8 cellular contexts compared by ENCODE assay signal in the genomic region with DNA sequence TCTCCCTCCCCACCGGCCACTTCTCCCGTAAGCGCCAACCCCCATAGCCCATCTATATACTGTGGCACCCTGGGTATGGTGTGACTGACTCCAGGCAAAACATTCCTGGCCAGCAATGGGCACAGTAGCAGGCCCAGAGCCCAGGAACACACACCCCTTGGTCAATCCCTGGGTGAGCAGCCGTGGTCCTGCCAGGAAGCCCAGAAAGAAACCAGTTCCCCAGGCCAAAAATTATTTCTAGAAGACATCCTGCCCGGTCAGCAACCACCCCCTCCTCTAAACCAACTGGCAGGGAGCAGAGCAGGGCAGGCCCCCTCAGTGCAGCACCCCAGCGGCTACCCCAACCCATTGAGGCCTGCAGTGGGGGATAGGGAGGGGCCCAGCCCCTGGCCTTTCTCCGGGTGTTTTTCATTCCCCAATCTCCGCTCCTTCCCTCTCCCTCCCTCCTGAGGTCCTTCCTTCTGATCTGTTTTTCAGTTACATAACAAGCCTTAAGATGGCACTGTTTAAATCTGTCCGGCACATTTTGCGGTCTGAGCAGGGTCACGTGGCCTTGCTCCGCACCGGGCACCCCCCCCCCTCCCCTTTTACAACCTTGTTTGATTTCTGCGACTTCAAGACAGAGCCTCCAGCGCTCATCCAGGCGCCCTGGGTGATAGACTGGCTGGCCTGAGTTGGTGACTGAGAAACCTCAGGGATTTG. TPM values are rescaled to one million over a fixed set of nuclear protein-coding genes. Genes with fewer than 3 reads are reported as not detected.
DNase-seq lines count a peak whose midpoint lies in the region; ATAC-seq and TF ChIP-seq lines count a peak whose summit lies in the region.

No MANE protein-coding gene starts in this region.

- no peaks in the 10 kb centered on the region for H3K9me3 Mint-ChIP-seq in activated naive CD4-positive, alpha-beta T cell treated with anti-CD3 and anti-CD28 coated beads, Interleukin-2, amount 10 ng/mL, durations not matched to agents 7 days and 5 days

- peak overlapping the region; percentile 65 for H3K27ac Mint-ChIP-seq in activated naive CD4-positive, alpha-beta T cell treated with anti-CD3 and anti-CD28 coated beads, Interleukin-2, amount 10 ng/mL, durations not matched to agents 7 days and 5 days

- intact Hi-C loops in left lung (cut with DNase I): no loop called here

- DNase-seq in activated naive CD4-positive, alpha-beta T cell treated with anti-CD3 and anti-CD28 coated beads, Interleukin-2, amount 10 ng/mL, durations not matched to agents 7 days and 5 days: peak; percentile 69
- DNase-seq in activated naive CD4-positive, alpha-beta T cell treated with anti-CD3 and anti-CD28 coated beads, Interleukin-2, amount 50 U/mL, for 16 hours: no peak
- peak; percentile 45 for DNase-seq in NCI-H460 (ENCODE audit: extremely low read depth, low read depth)
- peak; percentile 33 for DNase-seq in amniotic epithelial cell (ENCODE audit: low read depth)
- no peak for DNase-seq in left lung
- no peak for DNase-seq in NCI-H1694 (lab: John Stamatoyannopoulos, UW)

- peaks cover 96% of the 10 kb centered on the region for H3K27me3 Mint-ChIP-seq in activated naive CD4-positive, alpha-beta T cell treated with anti-CD3 and anti-CD28 coated beads, Interleukin-2, amount 10 ng/mL, durations not matched to agents 7 days and 5 days

- H3K4me1 Mint-ChIP-seq in activated naive CD4-positive, alpha-beta T cell treated with anti-CD3 and anti-CD28 coated beads, Interleukin-2, amount 10 ng/mL, durations not matched to agents 7 days and 5 days: peaks cover 51% of the 10 kb centered on the region

- no peaks in the 10 kb centered on the region for H3K9me3 ChIP-seq in left lung

- H3K4me3 ChIP-seq in left lung: no peak overlapping the region

- peaks cover 24% of the 10 kb centered on the region for H3K36me3 Mint-ChIP-seq in activated naive CD4-positive, alpha-beta T cell treated with anti-CD3 and anti-CD28 coated beads, Interleukin-2, amount 10 ng/mL, durations not matched to agents 7 days and 5 days

- H3K27ac ChIP-seq in left lung: no peak overlapping the region

- ATAC-seq in left lung: peak; percentile 20
- ATAC-seq in HG03342 (IDR thresholded peaks at IDR 0.05; ENCODE audit: unreplicated experiment): no peak
- no peak for ATAC-seq in GM19467 (IDR thresholded peaks at IDR 0.05; ENCODE audit: unreplicated experiment)

- H3K4me1 ChIP-seq in left lung: peaks cover 20 to 42% of the 10 kb centered on the region in 2 donors

- peaks cover 48 to 100% of the 10 kb centered on the region in 2 donors for H3K27me3 ChIP-seq in left lung

- no peaks in the 10 kb centered on the region for H3K36me3 ChIP-seq in left lung

- peak overlapping the region; percentile 78 for H3K4me3 Mint-ChIP-seq in activated naive CD4-positive, alpha-beta T cell treated with anti-CD3 and anti-CD28 coated beads, Interleukin-2, amount 10 ng/mL, durations not matched to agents 7 days and 5 days

- CTCF ChIA-PET in activated naive CD4-positive, alpha-beta T cell treated with anti-CD3 and anti-CD28 coated beads, Interleukin-2, amount 10 ng/mL, durations not matched to agents 7 days and 5 days (lab: Charles Lee): interaction anchor here (0.6 to 1.4 kb wide), 2 partner anchors 47 to 113 kb away, joined by 3 to 5 read pairs; no protein-coding TSS in a partner anchor

- no peak for TF ChIP-seq CTCF in left lung (IDR thresholded peaks at IDR 0.05)

RNA-seq across cellular contexts. Expression of gene NPTX1, which starts 2.0 kb away (rescaled TPM):
- 0.67 and 0.69 TPM in 2 replicates for total RNA-seq in NCI-H460 (2014; rRNA removed; shearing (Covaris generic))
- polyA plus RNA-seq in NCI-H460 (2014; cell fraction: nucleus; rRNA removed): 0.47 and 2.0 TPM in 2 replicates
- under 1 TPM; 0.17 to 0.37 TPM for total RNA-seq in left lung

RNA-seq across cellular contexts. Expression of gene ENDOV, which starts 59.4 kb away (rescaled TPM):
- total RNA-seq in NCI-H460 (2014; rRNA removed; shearing (Covaris generic)): 21.1 and 25.3 TPM in 2 replicates
- 40.4 and 40.5 TPM in 2 replicates for polyA plus RNA-seq in NCI-H460 (2014; cell fraction: nucleus; rRNA removed)
- total RNA-seq in left lung: 10 to 100 TPM; 18.8 to 24.9 TPM

Comparison
In these comparisons a context has a peak if more than half of its experiments do, and no peak if none do; other contexts are left out.
1. DNase-seq: peak in activated naive CD4-positive, alpha-beta T cell treated with anti-CD3 and anti-CD28 coated beads, Interleukin-2, amount 10 ng/mL, durations not matched to agents 7 days and 5 days (single experiment), NCI-H460 (single experiment) and amniotic epithelial cell (single experiment); none in activated naive CD4-positive, alpha-beta T cell treated with anti-CD3 and anti-CD28 coated beads, Interleukin-2, amount 50 U/mL, for 16 hours (single experiment), left lung (0 of 2) and NCI-H1694 (single experiment).